Comparison of ENCODE assay signal across 8 cellular contexts in genomic region chr3:194682651-194683310, GRCh38. TPM values are rescaled to one million over a fixed set of nuclear protein-coding genes. Genes with fewer than 3 reads are reported as not detected.
DNase-seq lines count a peak whose midpoint lies in the region; ATAC-seq and TF ChIP-seq lines count a peak whose summit lies in the region.

No MANE protein-coding gene starts in this region.

- ATAC-seq in gastroesophageal sphincter, result peak; percentile 53

- H3K36me3 ChIP-seq in gastroesophageal sphincter (no peaks in the 10 kb centered on the region), parathyroid adenoma (ENCODE audit: control insufficient read depth, insufficient read depth, low read length) (no peaks in the 10 kb centered on the region), urinary bladder (ENCODE audit: insufficient read depth) (no peaks in the 10 kb centered on the region)

- TF ChIP-seq CTCF in gastroesophageal sphincter (IDR thresholded peaks at IDR 0.05) (peak; percentile 72 to 95 (median 88)), parathyroid adenoma (IDR thresholded peaks at IDR 0.05) (peak; percentile 85)

- H3K27ac ChIP-seq in gastroesophageal sphincter (peak overlapping the region in 2 of 4 donors; percentile 30 to 45), parathyroid adenoma (no peak overlapping the region), urinary bladder (ENCODE audit: low read depth) (peak overlapping the region; percentile 42)

- H3K4me1 ChIP-seq in gastroesophageal sphincter (peaks cover 0 to 40% (median 13%) of the 10 kb centered on the region in 3 donors), parathyroid adenoma (peaks cover 3% of the 10 kb centered on the region), urinary bladder (ENCODE audit: insufficient read depth) (no peaks in the 10 kb centered on the region)

- H3K79me2 ChIP-seq in parathyroid adenoma, result no peaks in the 10 kb centered on the region

- no peak overlapping the region for H3K4me2 ChIP-seq in parathyroid adenoma (ENCODE audit: low read length)

- H3K27me3 ChIP-seq in gastroesophageal sphincter (no peaks in the 10 kb centered on the region), parathyroid adenoma (ENCODE audit: control insufficient read depth, insufficient read depth, low read length) (no peaks in the 10 kb centered on the region)

- no peak for TF ChIP-seq POLR2A in gastroesophageal sphincter (IDR thresholded peaks at IDR 0.05)

- no peak overlapping the region for H3K9ac ChIP-seq in parathyroid adenoma

- WGBS in gastroesophageal sphincter (ENCODE audit: low coverage in 1 of 2), 2 donors, result 0 to 45% methylated on average over 4 of the region's 15 CpGs
- WGBS in urinary bladder, result 36% methylated on average over 15 of the region's 15 CpGs

- DNase-seq in DMS153 (lab: John Stamatoyannopoulos, UW), result peak; percentile 88
- DNase-seq in GOT3 (lab: John Stamatoyannopoulos, UW), result peak; percentile 50
- peak; percentile 72 for DNase-seq in NCI-H1048 (lab: John Stamatoyannopoulos, UW)
- DNase-seq in SIG-M5 treated with dmso at 0.1 percent for 504 hours (lab: John Stamatoyannopoulos, UW; ENCODE audit: unreplicated experiment), result peak; percentile 92
- DNase-seq in activated naive CD4-positive, alpha-beta T cell treated with Interleukin-2 at 50 U/mL for 16 hours, result peak; percentile 71

- H2AFZ ChIP-seq in parathyroid adenoma, result peak overlapping the region; percentile 61

- no peak for TF ChIP-seq EP300 in gastroesophageal sphincter (IDR thresholded peaks at IDR 0.05)

- H3K4me3 ChIP-seq in gastroesophageal sphincter (no peak overlapping the region), parathyroid adenoma (ENCODE audit: low read depth, low read length) (no peak overlapping the region), urinary bladder (ENCODE audit: low read depth, low read length) (no peak overlapping the region)

- no peaks in the 10 kb centered on the region for H3K9me3 ChIP-seq in gastroesophageal sphincter
- H3K9me3 ChIP-seq in parathyroid adenoma (ENCODE audit: control insufficient read depth, low read length), result no peaks in the 10 kb centered on the region

RNA-seq across cellular contexts. Expression of gene FAM43A, which starts 2.9 kb away (rescaled TPM):
- total RNA-seq in gastroesophageal sphincter (10 to 100 TPM; 15.9 to 36.3 (median 23.8) TPM), urinary bladder (22.4 TPM)
- polyA plus RNA-seq in urinary bladder, result 28.5 TPM

RNA-seq across cellular contexts. Expression of gene LSG1, which starts 10.8 kb away (rescaled TPM):
- total RNA-seq in gastroesophageal sphincter (10 to 100 TPM; 23.0 to 30.3 (median 28.3) TPM), urinary bladder (44.1 TPM)
- polyA plus RNA-seq in urinary bladder, result 19.7 TPM

RNA-seq across cellular contexts. Expression of gene TMEM44, which starts 49.6 kb away (rescaled TPM):
- total RNA-seq in gastroesophageal sphincter (1 to 10 TPM; 4.4 to 8.8 (median 7.4) TPM), urinary bladder (11.7 TPM)
- 8.0 TPM for polyA plus RNA-seq in urinary bladder
